In genomic region chr16:81478294-81478693, GRCh38 we compare ENCODE assay signal across 14 cellular contexts. TPM values are rescaled to one million over a fixed set of nuclear protein-coding genes. Genes with fewer than 3 reads are reported as not detected.
DNase-seq lines count a peak whose midpoint lies in the region; ATAC-seq and TF ChIP-seq lines count a peak whose summit lies in the region.
"Had no signal": no experiment of that assay in that cellular context is flagged by ENCODE, and none has a peak within 500 bp of the region (broad histone marks: within the 10 kb centered on the region; RNA-seq: fewer than 3 reads in every experiment).

No MANE protein-coding gene starts in this region.

- TF ChIP-seq POLR2A in stomach (IDR thresholded peaks at IDR 0.05) (no peak), gastroesophageal sphincter (IDR thresholded peaks at IDR 0.05) (no peak)

- DNase-seq in T-helper 1 cell (no peak), lower lobe of right lung (no peak), stomach (no peak), amygdala (lab: John Stamatoyannopoulos, UW) (no peak)
- DNase-seq: 8988T, activated gamma-delta T cell, Calu3, nephron progenitor cell had no signal

- no peaks in the 10 kb centered on the region for H3K27me3 ChIP-seq in lower lobe of right lung (ENCODE audit: low read depth)
- no peaks in the 10 kb centered on the region for H3K27me3 ChIP-seq in stomach
- H3K27me3 ChIP-seq in gastroesophageal sphincter = no peaks in the 10 kb centered on the region
- H3K27me3 ChIP-seq: brain microvascular endothelial cell had no signal

- peaks cover 21% of the 10 kb centered on the region for H3K36me3 Mint-ChIP-seq in T-helper 1 cell treated with Interleukin-12 subunit alpha and Interleukin-12 subunit beta and Interleukin-4 antibody, amounts not matched to agents 30 μg/mL and 1 μg/mL, for 36 hours (ENCODE audit: low read depth)
- no peaks in the 10 kb centered on the region for H3K36me3 Mint-ChIP-seq in activated T-helper 17 cell treated with anti-CD3 and anti-CD28 coated beads, Interleukin-2, amount 50 U/mL, for 72 hours (ENCODE audit: low read depth)

- H3K4me1 ChIP-seq in lower lobe of right lung (peaks cover 97% of the 10 kb centered on the region), stomach (peaks cover 51 to 93% (median 78%) of the 10 kb centered on the region in 4 donors), gastroesophageal sphincter (peaks cover 0 to 74% (median 16%) of the 10 kb centered on the region in 3 donors)

- H3K36me3 ChIP-seq in lower lobe of right lung = no peaks in the 10 kb centered on the region
- no peaks in the 10 kb centered on the region for H3K36me3 ChIP-seq in stomach
- no peaks in the 10 kb centered on the region for H3K36me3 ChIP-seq in gastroesophageal sphincter
- H3K36me3 ChIP-seq: brain microvascular endothelial cell had no signal

- H3K4me3 ChIP-seq in lower lobe of right lung = peak overlapping the region; percentile 23
- peak overlapping the region in 2 of 4 donors; percentile 6 to 19 for H3K4me3 ChIP-seq in stomach
- no peak overlapping the region for H3K4me3 ChIP-seq in gastroesophageal sphincter

- no peaks in the 10 kb centered on the region for H3K27me3 Mint-ChIP-seq in T-helper 1 cell treated with Interleukin-12 subunit alpha and Interleukin-12 subunit beta and Interleukin-4 antibody, amounts not matched to agents 30 μg/mL and 1 μg/mL, for 36 hours (ENCODE audit: low read depth)
- H3K27me3 Mint-ChIP-seq in activated T-helper 17 cell treated with anti-CD3 and anti-CD28 coated beads, Interleukin-2, amount 50 U/mL, for 72 hours = no peaks in the 10 kb centered on the region
- H3K27me3 Mint-ChIP-seq: stimulated activated naive CD8-positive, alpha-beta T cell treated with anti-CD3 and anti-CD28 coated beads, Interleukin-15, Interleukin-2, amounts not matched to agents 100 ng/mL and 50 ng/mL, for 24 hours had no signal

- intact Hi-C loops in lower lobe of right lung (cut with DNase I) (no loop called here), stomach (cut with DNase I; ENCODE audit: low total_unique reads) (no loop called here)

- TF ChIP-seq CTCF in lower lobe of right lung (IDR thresholded peaks at IDR 0.05) (no peak), stomach (IDR thresholded peaks at IDR 0.05) (no peak), gastroesophageal sphincter (IDR thresholded peaks at IDR 0.05) (no peak)

- no peak overlapping the region for H3K4me3 Mint-ChIP-seq in T-helper 1 cell treated with Interleukin-12 subunit alpha and Interleukin-12 subunit beta and Interleukin-4 antibody, amounts not matched to agents 30 μg/mL and 1 μg/mL, for 36 hours
- H3K4me3 Mint-ChIP-seq in activated T-helper 17 cell treated with anti-CD3 and anti-CD28 coated beads, Interleukin-2, amount 50 U/mL, for 72 hours = peak overlapping the region; percentile 13
- H3K4me3 Mint-ChIP-seq: nephron progenitor cell had no signal

- H3K27ac ChIP-seq in lower lobe of right lung (peak overlapping the region; percentile 77), stomach (peak overlapping the region; percentile 68 to 87 (median 74)), gastroesophageal sphincter (peak overlapping the region in 2 of 4 donors; percentile 12 to 45)
- H3K27ac ChIP-seq: brain microvascular endothelial cell had no signal

- ATAC-seq in activated T-helper 17 cell treated with anti-CD3 and anti-CD28 coated beads, Interleukin-2, amount 50 U/mL, for 72 hours (replicated peaks) = no peak
- ATAC-seq in lower lobe of right lung (no peak), gastroesophageal sphincter (no peak), GM19397 (IDR thresholded peaks at IDR 0.05; ENCODE audit: unreplicated experiment) (no peak)

- no peaks in the 10 kb centered on the region for H3K9me3 Mint-ChIP-seq in T-helper 1 cell treated with Interleukin-12 subunit alpha and Interleukin-12 subunit beta and Interleukin-4 antibody, amounts not matched to agents 30 μg/mL and 1 μg/mL, for 36 hours
- H3K9me3 Mint-ChIP-seq in activated T-helper 17 cell treated with anti-CD3 and anti-CD28 coated beads, Interleukin-2, amount 50 U/mL, for 72 hours = no peaks in the 10 kb centered on the region
- H3K9me3 Mint-ChIP-seq: stimulated activated naive CD8-positive, alpha-beta T cell treated with anti-CD3 and anti-CD28 coated beads, Interleukin-15, Interleukin-2, amounts not matched to agents 100 ng/mL and 50 ng/mL, for 24 hours had no signal

- no peaks in the 10 kb centered on the region for H3K9me3 ChIP-seq in lower lobe of right lung
- no peaks in the 10 kb centered on the region for H3K9me3 ChIP-seq in stomach
- H3K9me3 ChIP-seq in gastroesophageal sphincter = no peaks in the 10 kb centered on the region

- peaks cover 63% of the 10 kb centered on the region for H3K4me1 Mint-ChIP-seq in T-helper 1 cell treated with Interleukin-12 subunit alpha and Interleukin-12 subunit beta and Interleukin-4 antibody, amounts not matched to agents 30 μg/mL and 1 μg/mL, for 36 hours (ENCODE audit: low read depth)
- H3K4me1 Mint-ChIP-seq in activated T-helper 17 cell treated with anti-CD3 and anti-CD28 coated beads, Interleukin-2, amount 50 U/mL, for 72 hours = peaks cover 44% of the 10 kb centered on the region

- no peak for TF ChIP-seq EP300 in stomach (IDR thresholded peaks at IDR 0.05)
- TF ChIP-seq EP300 in gastroesophageal sphincter (IDR thresholded peaks at IDR 0.05) = no peak

- WGBS in stomach, 5 donors = 72 to 86% (median 78%) methylated on average over 8 to 10 of the region's 10 CpGs
- WGBS in gastroesophageal sphincter (ENCODE audit: low coverage in 1 of 2), 2 donors = 87 to 100% methylated on average over 1 to 6 of the region's 10 CpGs

- H3K27ac Mint-ChIP-seq in T-helper 1 cell treated with Interleukin-12 subunit alpha and Interleukin-12 subunit beta and Interleukin-4 antibody, amounts not matched to agents 30 μg/mL and 1 μg/mL, for 36 hours = peak overlapping the region; percentile 63
- no peak overlapping the region for H3K27ac Mint-ChIP-seq in activated T-helper 17 cell treated with anti-CD3 and anti-CD28 coated beads, Interleukin-2, amount 50 U/mL, for 72 hours

RNA-seq across cellular contexts. Expression of gene CMIP, which starts 33.7 kb away (rescaled TPM):
- total RNA-seq in activated T-helper 17 cell treated with anti-CD3 and anti-CD28 coated beads, Interleukin-2, amount 50 U/mL, for 72 hours = 10 to 100 TPM; 28.5 to 57.5 TPM
- 77.4 TPM for total RNA-seq in lower lobe of right lung
- total RNA-seq in stomach = 10 to 100 TPM; 11.1 to 71.0 (median 31.9) TPM
- polyA plus RNA-seq in stomach = 10 to 100 TPM; 11.5 to 54.3 (median 30.5) TPM
- total RNA-seq in gastroesophageal sphincter = 10 to 100 TPM; 13.4 to 24.0 (median 19.2) TPM
